22 cellular contexts compared by ENCODE assay signal in genomic region chr7:156759579-156760202, GRCh38.
DNase-seq lines count a peak whose midpoint lies in the region; ATAC-seq, FAIRE-seq and TF ChIP-seq lines count a peak whose summit lies in the region.
"Had no signal": no experiment of that assay in that cellular context is flagged by ENCODE, and none has a peak within 500 bp of the region (broad histone marks: within the 10 kb centered on the region; RNA-seq: fewer than 3 reads in every experiment).

No MANE protein-coding gene starts in this region.

- peaks cover 12% of the 10 kb centered on the region for H3K4me1 ChIP-seq in HepG2 (ENCODE audit: insufficient read depth, low read length)
- H3K4me1 ChIP-seq in right lobe of liver = no peaks in the 10 kb centered on the region
- no peaks in the 10 kb centered on the region; a peak in 1 of 5 replicates for H3K4me1 ChIP-seq in K562 (replicated peaks in 1 of 2; ENCODE audit: control insufficient read depth in 2 of 2, insufficient read depth in 2 of 2, low read length in 2 of 2)
- H3K4me1 ChIP-seq: A549; BE2C; BLaER1 treated with 17β-estradiol and CSF1 and Interleukin-3, amounts not matched to agents 10 nM and 100 nM had no signal

- intact Hi-C loops in HepG2 (cut with micrococcal nuclease; ENCODE audit: unreplicated experiment) (loop anchor here (5.0 kb wide), 1 partner anchor 92 kb away; no protein-coding TSS in a partner anchor), right lobe of liver (cut with DNase I) (no loop called here), K562 (cut with micrococcal nuclease) (no loop called here)

- H3K4me2 ChIP-seq in HepG2 (ENCODE audit: low read depth, low read length) (no peak overlapping the region), K562 (ENCODE audit: insufficient read depth, low read length) (no peak overlapping the region)
- H3K4me2 ChIP-seq: A549; BLaER1 treated with 17β-estradiol and CSF1 and Interleukin-3, amounts not matched to agents 10 nM and 100 nM had no signal

- POLR2A ChIA-PET in HepG2 (lab: Yijun Ruan, JAX) (no interaction called here), K562 (lab: Yijun Ruan, JAX) (interaction anchor here (1.0 to 1.1 kb wide), 2 partner anchors 14 to 37 kb away, joined by 3 to 4 read pairs; no protein-coding TSS in a partner anchor)

- no peak overlapping the region for H3K9ac ChIP-seq in HepG2 (ENCODE audit: insufficient read depth, low read depth, low read length)
- no peak overlapping the region for H3K9ac ChIP-seq in K562 (ENCODE audit: insufficient read depth in 1 of 2, low read depth in 2 of 2, low read length in 2 of 2)
- H3K9ac ChIP-seq: BLaER1 treated with 17β-estradiol and CSF1 and Interleukin-3, amounts not matched to agents 10 nM and 100 nM had no signal

- TF ChIP-seq EP300 in HepG2 (IDR thresholded peaks at IDR 0.05; ENCODE audit: low read depth in 2 of 2, low read length in 2 of 2) = no peak
- no peak for TF ChIP-seq EP300 in HepG2 (CRISPR knock-in tag; IDR thresholded peaks at IDR 0.05; ENCODE audit: borderline replicate concordance)
- TF ChIP-seq EP300 in K562 (IDR thresholded peaks at IDR 0.05; ENCODE audit: low read length) = no peak

- ATAC-seq in HepG2 (no peak), right lobe of liver (no peak), K562 (no peak)
- no peak for ATAC-seq in activated T-cell treated with anti-CD3 and anti-CD28 coated beads, Interleukin-2, amount 50 U/mL, for 4 hours
- ATAC-seq: A549 had no signal

- H3K4me3 ChIP-seq in HepG2 (replicated peaks in 1 of 3; ENCODE audit: insufficient read depth in 1 of 3, low read depth in 2 of 3, low read length in 3 of 3) (no peak overlapping the region), right lobe of liver (no peak overlapping the region), K562 (no peak overlapping the region)
- H3K4me3 ChIP-seq: A549 had no signal

- DNase-seq in HepG2 (ENCODE audit: low spot score) (no peak), right lobe of liver (no peak), K562 (ENCODE audit: extremely low read depth in 1 of 4, low spot score in 3 of 4) (no peak), islet precursor cell (peak; percentile 75), ecto neural progenitor cell (ENCODE audit: low spot score) (no peak), hippocampal formation (lab: John Stamatoyannopoulos, UW) (no peak)
- DNase-seq in activated T-cell treated with anti-CD3 and anti-CD28 coated beads, Interleukin-2, amount 50 U/mL, for 4 hours = no peak
- DNase-seq: 8988T; ACHN; AML-193; BE2C; CD4-positive, alpha-beta T cell; CD8-positive, alpha-beta memory T cell; DMS 273 treated with DMSO at 0.1 percent for 48 hours; DND-41; GOT3; H7; HCEC 1CT had no signal

- in situ Hi-C loops in HepG2 (cut with HindIII; ENCODE audit: extremely low pct_ligation_motif_present, low pct_unique_long_range_greater_than_20kb) (loop anchor here (10.0 kb wide), 1 partner anchor 105 kb away; no protein-coding TSS in a partner anchor), K562 (cut with MboI) (no loop called here)

- TF ChIP-seq RAD21 in HepG2 (CRISPR knock-in tag; IDR thresholded peaks at IDR 0.05) (no peak), K562 (CRISPR knock-in tag; conservative IDR thresholded peaks at IDR 0.05 in 1 of 2, IDR thresholded peaks at IDR 0.05 in 1 of 2) (no peak)

- 97% methylated on average over 7 of the region's 7 CpGs for WGBS in HepG2 (ENCODE audit: low lambda C conversion rate)
- WGBS in right lobe of liver (ENCODE audit: insufficient coverage, low coverage, low lambda C conversion rate, missing lambda C conversion rate) = 97% methylated on average over 7 of the region's 7 CpGs
- WGBS in K562 (ENCODE audit: insufficient coverage, low coverage, missing lambda C conversion rate) = 96% methylated on average over 7 of the region's 7 CpGs

- peaks cover 2% of the 10 kb centered on the region for H3K4me1 Mint-ChIP-seq in activated T-cell treated with anti-CD3 and anti-CD28 coated beads, Interleukin-2, amount 50 U/mL, for 4 hours (ENCODE audit: low read depth)
- H3K4me1 Mint-ChIP-seq: CD14-positive monocyte; CD8-positive, alpha-beta memory T cell had no signal

- H3K27ac ChIP-seq in HepG2 (ENCODE audit: extremely low read length, insufficient read depth, low read length) = no peak overlapping the region
- H3K27ac ChIP-seq in right lobe of liver = no peak overlapping the region
- no peak overlapping the region for H3K27ac ChIP-seq in K562 (ENCODE audit: extremely low read depth, low read depth, low read length)
- H3K27ac ChIP-seq: A549; BLaER1 treated with 17β-estradiol and CSF1 and Interleukin-3, amounts not matched to agents 10 nM and 100 nM had no signal

- peaks cover 10% of the 10 kb centered on the region for H3K9me3 Mint-ChIP-seq in activated T-cell treated with anti-CD3 and anti-CD28 coated beads, Interleukin-2, amount 50 U/mL, for 4 hours

- H2AFZ ChIP-seq in HepG2 (ENCODE audit: low read length) = no peak overlapping the region
- no peak overlapping the region for H2AFZ ChIP-seq in K562 (ENCODE audit: low read depth, low read length)

- H3K9me3 ChIP-seq in HepG2 (ENCODE audit: low read length) (peaks cover 7% of the 10 kb centered on the region; the same call in 1 of the 2 replicates), right lobe of liver (no peaks in the 10 kb centered on the region), K562 (replicated peaks; ENCODE audit: control insufficient read depth, insufficient read depth, low read depth, low read length) (peaks cover 7% of the 10 kb centered on the region)
- H3K9me3 ChIP-seq: BE2C had no signal

- H3K27me3 ChIP-seq in HepG2 (ENCODE audit: control insufficient read depth in 1 of 2, insufficient read depth in 2 of 2, low read length in 2 of 2) (no peaks in the 10 kb centered on the region), right lobe of liver (no peaks in the 10 kb centered on the region), K562 (ENCODE audit: control insufficient read depth in 2 of 2, insufficient read depth in 2 of 2, low read length in 2 of 2) (no peaks in the 10 kb centered on the region)
- H3K27me3 ChIP-seq: BE2C; BLaER1 treated with 17β-estradiol and CSF1 and Interleukin-3, amounts not matched to agents 10 nM and 100 nM had no signal

- BruUV-seq in HepG2 (replicated peaks; lab: Mats Ljungman, UMichigan) (no TSS peak), K562 (replicated peaks; lab: Mats Ljungman, UMichigan) (no TSS peak)

- H3K36me3 ChIP-seq in HepG2 (replicated peaks in 1 of 2; ENCODE audit: control insufficient read depth in 1 of 2, insufficient read depth in 2 of 2, low read length in 2 of 2) = peaks cover 1 to 17% of the 10 kb centered on the region in 2 experiments; a peak in 3 of 5 replicates
- no peaks in the 10 kb centered on the region for H3K36me3 ChIP-seq in right lobe of liver
- peaks cover 45% of the 10 kb centered on the region for H3K36me3 ChIP-seq in K562 (ENCODE audit: control insufficient read depth, insufficient read depth, low read length)

- H3K27me3 Mint-ChIP-seq in activated T-cell treated with anti-CD3 and anti-CD28 coated beads, Interleukin-2, amount 50 U/mL, for 4 hours (ENCODE audit: low read depth) = no peaks in the 10 kb centered on the region
- H3K27me3 Mint-ChIP-seq: CD4-positive, alpha-beta T cell; CD8-positive, alpha-beta memory T cell had no signal

- no peaks in the 10 kb centered on the region for H3K9me1 ChIP-seq in K562 (ENCODE audit: control insufficient read depth, insufficient read depth, low read length)

- TF ChIP-seq POLR2A in HepG2 (IDR thresholded peaks at IDR 0.05; ENCODE audit: insufficient read depth in 1 of 2, low read depth in 2 of 2, low read length in 2 of 2) (no peak), right lobe of liver (IDR thresholded peaks at IDR 0.05) (no peak), K562 (conservative IDR thresholded peaks at IDR 0.05) (no peak)

- peaks cover 48% of the 10 kb centered on the region for H3K36me3 Mint-ChIP-seq in activated T-cell treated with anti-CD3 and anti-CD28 coated beads, Interleukin-2, amount 50 U/mL, for 4 hours (ENCODE audit: insufficient read depth)

- H3K79me2 ChIP-seq in HepG2 (ENCODE audit: insufficient read depth, low read length) (no peaks in the 10 kb centered on the region), K562 (ENCODE audit: control insufficient read depth, insufficient read depth, low read length) (no peaks in the 10 kb centered on the region)

- CTCF ChIA-PET in HepG2 (lab: Yijun Ruan, JAX; ENCODE audit: low intra/inter-chr PET ratio, low total read pairs) = no interaction called here
- CTCF ChIA-PET in K562 (lab: Yijun Ruan, JAX; ENCODE audit: low intra/inter-chr PET ratio) = no interaction called here

- H3K4me3 Mint-ChIP-seq in activated T-cell treated with anti-CD3 and anti-CD28 coated beads, Interleukin-2, amount 50 U/mL, for 4 hours = no peak overlapping the region
- H3K4me3 Mint-ChIP-seq: CD14-positive monocyte; CD4-positive, alpha-beta T cell; CD8-positive, alpha-beta memory T cell had no signal

- FAIRE-seq in HepG2 (lab: Jason Lieb, UNC) (no peak), K562 (lab: Jason Lieb, UNC) (no peak)
- FAIRE-seq: A549, G401.6 had no signal

- H4K20me1 ChIP-seq in HepG2 (ENCODE audit: insufficient read depth, low read length) (no peaks in the 10 kb centered on the region), K562 (replicated peaks; ENCODE audit: control insufficient read depth, insufficient read depth, low read length) (no peaks in the 10 kb centered on the region)

- TF ChIP-seq CTCF in HepG2 (CRISPR knock-in tag; IDR thresholded peaks at IDR 0.05) (no peak), right lobe of liver (IDR thresholded peaks at IDR 0.05) (no peak), K562 (IDR thresholded peaks at IDR 0.05 in 2 of 3, conservative IDR thresholded peaks at IDR 0.05 in 1 of 3; ENCODE audit: insufficient read depth in 2 of 3, low read depth in 1 of 3, low read length in 3 of 3) (no peak)

TF ChIP-seq in K562, 482 proteins besides CTCF, POLR2A, EP300 and RAD21 (continues in another document):
- TF ChIP-seq ZNF175 (CRISPR knock-in tag; IDR thresholded peaks at IDR 0.05; ENCODE audit: low read depth) = no peak
- TF ChIP-seq HINFP (tag; conservative IDR thresholded peaks at IDR 0.05; ENCODE audit: low read depth) = no peak
- no peak for TF ChIP-seq MAFK (IDR thresholded peaks at IDR 0.05; ENCODE audit: low read length)
- TF ChIP-seq FOSL1 (tag; conservative IDR thresholded peaks at IDR 0.05) = peak; percentile 26; the same call in 1 of the 2 replicates
- TF ChIP-seq ZEB2 (IDR thresholded peaks at IDR 0.05) = peak; percentile 54
- TF ChIP-seq RFX7 (CRISPR knock-in tag; IDR thresholded peaks at IDR 0.05) = no peak

Comparison
In these comparisons a context has a peak if more than half of its experiments do, and no peak if none do; other contexts are left out.
1. Of the 241 proteins assayed by ChIP-seq in both HepG2 and K562: peak only in HepG2: none; only in K562: ESRRA, FOSL1 and TRIM24; in both: none; in neither: 236; mixed calls (peak in some experiments, not most) for 2.